Comparison of ENCODE assay signal across 9 cellular contexts in genomic region chr10:10589540-10589939, GRCh38.
DNase-seq lines count a peak whose midpoint lies in the region; ATAC-seq and TF ChIP-seq lines count a peak whose summit lies in the region.
"Had no signal": no experiment of that assay in that cellular context is flagged by ENCODE, and none has a peak within 500 bp of the region (broad histone marks: within the 10 kb centered on the region; RNA-seq: fewer than 3 reads in every experiment).

No MANE protein-coding gene starts in this region.

- ATAC-seq in GM19395 (IDR thresholded peaks at IDR 0.05; ENCODE audit: unreplicated experiment), result peak; percentile 68

- no peak overlapping the region for H3K4me3 ChIP-seq in AG09309 (ENCODE audit: control insufficient read depth, low read depth, low read length)
- no peak overlapping the region for H3K4me3 ChIP-seq in fibroblast of villous mesenchyme (ENCODE audit: low read depth, low read length)

- no peak for TF ChIP-seq CTCF in AG09309 (IDR thresholded peaks at IDR 0.05; ENCODE audit: control insufficient read depth, insufficient read depth, low read depth, low read length, missing control alignments)
- no peak for TF ChIP-seq CTCF in fibroblast of villous mesenchyme (IDR thresholded peaks at IDR 0.05; ENCODE audit: insufficient read depth, low read depth, low read length)

- DNase-seq in AG09309 (ENCODE audit: low read depth) (peak; percentile 53), HPDE6-E6E7 (ENCODE audit: extremely low spot score) (peak; percentile 0), fibroblast of villous mesenchyme (ENCODE audit: low read depth) (peak; percentile 80), occipital lobe (lab: John Stamatoyannopoulos, UW) (no peak), NCI-H510A (lab: John Stamatoyannopoulos, UW) (no peak), NCI-H1105 (lab: John Stamatoyannopoulos, UW) (no peak), SW480 (ENCODE audit: low spot score) (no peak)
- DNase-seq: activated CD4-positive, CD25-positive, alpha-beta regulatory T cell treated with anti-CD3 and anti-CD28 coated beads, Interleukin-2, amount 50 U/mL, for 72 hours had no signal

Comparison
In these comparisons a context has a peak if more than half of its experiments do, and no peak if none do; other contexts are left out.
1. DNase-seq: peak in AG09309 (single experiment), HPDE6-E6E7 (single experiment) and fibroblast of villous mesenchyme (single experiment); none in occipital lobe (single experiment), NCI-H510A (single experiment), NCI-H1105 (single experiment) and SW480 (single experiment).